In the genomic region with DNA sequence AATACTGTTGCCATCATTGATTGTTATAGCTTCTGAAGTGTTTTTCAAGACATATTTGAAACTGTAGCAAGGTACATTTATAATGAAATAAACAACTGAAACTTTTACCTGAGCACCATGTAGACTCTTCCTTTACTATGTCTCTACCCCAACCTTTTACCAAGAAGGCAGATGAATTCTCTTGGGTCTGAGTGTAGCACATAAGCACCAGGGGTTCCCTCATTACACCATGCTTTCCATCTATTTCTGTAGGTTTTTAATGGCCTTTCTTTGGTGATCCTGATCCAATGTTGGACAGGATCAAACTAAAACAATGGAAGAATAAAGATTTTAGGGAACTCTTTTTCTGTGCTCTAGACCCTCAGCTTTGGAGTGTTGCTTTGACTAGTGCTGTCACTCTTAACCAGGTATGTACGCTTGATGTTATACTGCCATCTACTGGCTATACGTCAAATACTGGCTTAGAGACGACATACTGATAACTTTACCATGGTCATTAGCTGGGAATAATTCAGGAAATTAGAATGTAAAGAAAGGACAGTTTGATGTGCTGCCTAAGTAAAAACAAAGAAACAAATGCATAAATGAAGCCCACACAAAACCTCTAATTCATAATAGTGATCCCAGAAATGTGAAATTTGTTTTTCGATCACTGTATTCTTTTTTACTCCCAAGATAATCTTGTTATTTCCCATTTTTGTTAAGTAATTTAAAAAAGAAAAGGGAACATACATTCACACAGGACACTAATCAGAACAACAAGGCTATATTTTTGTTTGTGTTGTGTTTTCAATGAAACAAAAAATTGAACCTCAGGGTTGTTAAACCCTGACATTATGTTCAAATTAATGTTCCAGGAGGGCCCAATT, we compare ENCODE assay signal across 9 cellular contexts. TPM values are rescaled to one million over a fixed set of nuclear protein-coding genes. Genes with fewer than 3 reads are reported as not detected.
DNase-seq lines count a peak whose midpoint lies in the region; ATAC-seq and TF ChIP-seq lines count a peak whose summit lies in the region.
"Had no signal": no experiment of that assay in that cellular context is flagged by ENCODE, and none has a peak within 500 bp of the region (broad histone marks: within the 10 kb centered on the region; RNA-seq: fewer than 3 reads in every experiment).

No MANE protein-coding gene starts in this region.

- H3K9me3 Mint-ChIP-seq in Calu3 (ENCODE audit: low read depth, unreplicated experiment), result no peaks in the 10 kb centered on the region
- no peaks in the 10 kb centered on the region for H3K9me3 Mint-ChIP-seq in activated T-helper 17 cell treated with anti-CD3 and anti-CD28 coated beads, Interleukin-2, amount 50 U/mL, for 72 hours

- no peaks in the 10 kb centered on the region for H3K4me1 Mint-ChIP-seq in Calu3 (ENCODE audit: low read depth, unreplicated experiment)
- H3K4me1 Mint-ChIP-seq in activated T-helper 17 cell treated with anti-CD3 and anti-CD28 coated beads, Interleukin-2, amount 50 U/mL, for 72 hours, result no peaks in the 10 kb centered on the region

- BruUV-seq in Calu3 (replicated peaks; lab: Mats Ljungman, UMichigan), result no TSS peak

- H3K27ac Mint-ChIP-seq in Calu3 (ENCODE audit: unreplicated experiment), result no peak overlapping the region
- no peak overlapping the region for H3K27ac Mint-ChIP-seq in activated T-helper 17 cell treated with anti-CD3 and anti-CD28 coated beads, Interleukin-2, amount 50 U/mL, for 72 hours

- no peaks in the 10 kb centered on the region for H3K27me3 ChIP-seq in heart left ventricle

- intact Hi-C loops in Calu3 (cut with micrococcal nuclease; ENCODE audit: unreplicated experiment), result loop anchor here (1.0 to 10.0 kb wide), 6 partner anchors 33 to 1184 kb away; no protein-coding TSS in a partner anchor
- intact Hi-C loops in heart left ventricle (cut with DNase I), result loop anchor here (1.0 to 10.0 kb wide), 21 partner anchors 39 to 1636 kb away; a partner anchor contains a TSS

- DNase-seq in Calu3, result peak; percentile 26
- peak; percentile 29 for DNase-seq in NCI-H2107 (lab: John Stamatoyannopoulos, UW)
- DNase-seq in heart left ventricle, result no peak
- DNase-seq in pulmonary artery endothelial cell (ENCODE audit: low read depth, low spot score), result peak; percentile 32
- DNase-seq in mesenteric fat pad (ENCODE audit: low spot score), result no peak

- WGBS in heart left ventricle, 4 donors, result 24 to 25% (median 25%) methylated on average over 4 of the region's 4 CpGs

- no peak overlapping the region for H3K4me3 ChIP-seq in heart left ventricle

- H3K4me3 Mint-ChIP-seq in Calu3 (ENCODE audit: low read depth, unreplicated experiment), result no peak overlapping the region
- H3K4me3 Mint-ChIP-seq in activated T-helper 17 cell treated with anti-CD3 and anti-CD28 coated beads, Interleukin-2, amount 50 U/mL, for 72 hours, result no peak overlapping the region

- no peak for TF ChIP-seq POLR2A in heart left ventricle (IDR thresholded peaks at IDR 0.05)

- ATAC-seq in GM19023 (IDR thresholded peaks at IDR 0.05; ENCODE audit: unreplicated experiment) (peak; percentile 98), HG03103 (IDR thresholded peaks at IDR 0.05; ENCODE audit: low read depth, unreplicated experiment) (peak; percentile 92), heart left ventricle (peak in 3 of 4 donors; percentile 79 to 82 (median 80))
- peak; percentile 82 for ATAC-seq in activated T-helper 17 cell treated with anti-CD3 and anti-CD28 coated beads, Interleukin-2, amount 50 U/mL, for 72 hours (replicated peaks)

- H3K36me3 Mint-ChIP-seq in Calu3 (ENCODE audit: insufficient read depth, unreplicated experiment), result no peaks in the 10 kb centered on the region
- H3K36me3 Mint-ChIP-seq in activated T-helper 17 cell treated with anti-CD3 and anti-CD28 coated beads, Interleukin-2, amount 50 U/mL, for 72 hours (ENCODE audit: low read depth), result no peaks in the 10 kb centered on the region

- H3K27ac ChIP-seq in heart left ventricle, result no peak overlapping the region

- TF ChIP-seq CTCF in Calu3 (IDR thresholded peaks at IDR 0.05; ENCODE audit: unreplicated experiment), result peak; percentile 42
- TF ChIP-seq CTCF in heart left ventricle (IDR thresholded peaks at IDR 0.05), result peak; percentile 73 to 90 (median 85)

- no peaks in the 10 kb centered on the region for H3K9me3 ChIP-seq in heart left ventricle

- H3K36me3 ChIP-seq in heart left ventricle, result no peaks in the 10 kb centered on the region

- CTCF ChIA-PET in Calu3 (lab: Charles Lee), result interaction anchor here (0.8 to 2.4 kb wide), 4 partner anchors 15 to 493 kb away, joined by 3 to 36 read pairs (median 7); a partner anchor contains a TSS

- H3K27me3 Mint-ChIP-seq in Calu3 (ENCODE audit: unreplicated experiment), result no peaks in the 10 kb centered on the region
- H3K27me3 Mint-ChIP-seq in activated T-helper 17 cell treated with anti-CD3 and anti-CD28 coated beads, Interleukin-2, amount 50 U/mL, for 72 hours, result no peaks in the 10 kb centered on the region

- no peaks in the 10 kb centered on the region for H3K4me1 ChIP-seq in heart left ventricle

RNA-seq across cellular contexts. Expression of a gene that starts 30.7 kb away (rescaled TPM):
- not detected in 2 replicates for total RNA-seq in Calu3 (2022)
- not detected for total RNA-seq in activated T-helper 17 cell treated with anti-CD3 and anti-CD28 coated beads, Interleukin-2, amount 50 U/mL, for 72 hours
- total RNA-seq in heart left ventricle, result not detected
- polyA plus RNA-seq in heart left ventricle, result not detected
- total RNA-seq in pulmonary artery endothelial cell, result not detected in 2 replicates
- not detected for total RNA-seq in mesenteric fat pad
- total RNA-seq: T-helper 2 cell treated with Interferon-gamma antibody and Interleukin-4, amounts not matched to agents 100 ng/mL and 5 ng/mL, for 36 hours had no signal

RNA-seq across cellular contexts. Expression of a gene that starts 33.2 kb away (rescaled TPM):
- total RNA-seq in Calu3 (2022), result 0.42 and 0.61 TPM in 2 replicates
- total RNA-seq in activated T-helper 17 cell treated with anti-CD3 and anti-CD28 coated beads, Interleukin-2, amount 50 U/mL, for 72 hours, result not detected
- not detected for total RNA-seq in heart left ventricle
- not detected for polyA plus RNA-seq in heart left ventricle
- total RNA-seq in pulmonary artery endothelial cell, result not detected in 2 replicates
- not detected for total RNA-seq in mesenteric fat pad
- total RNA-seq: T-helper 2 cell treated with Interferon-gamma antibody and Interleukin-4, amounts not matched to agents 100 ng/mL and 5 ng/mL, for 36 hours had no signal

RNA-seq across cellular contexts. Expression of a gene that starts 55.5 kb away (rescaled TPM):
- not detected in 2 replicates for total RNA-seq in Calu3 (2022)
- not detected for total RNA-seq in activated T-helper 17 cell treated with anti-CD3 and anti-CD28 coated beads, Interleukin-2, amount 50 U/mL, for 72 hours
- not detected for total RNA-seq in heart left ventricle
- not detected for polyA plus RNA-seq in heart left ventricle
- not detected in 2 replicates for total RNA-seq in pulmonary artery endothelial cell
- total RNA-seq in mesenteric fat pad, result not detected
- total RNA-seq: T-helper 2 cell treated with Interferon-gamma antibody and Interleukin-4, amounts not matched to agents 100 ng/mL and 5 ng/mL, for 36 hours had no signal

Comparison
In these comparisons a context has a peak if more than half of its experiments do, and no peak if none do; other contexts are left out.
1. DNase-seq: peak in Calu3 (single experiment), NCI-H2107 (single experiment) and pulmonary artery endothelial cell (single experiment); none in heart left ventricle (0 of 5) and mesenteric fat pad (single experiment).
2. Peak in every context shown above with its lines, with median percentiles within 50 percentile points of each other: ATAC-seq.